In genomic region chr9:119802621-119803020, GRCh38 we compare ENCODE assay signal across 12 cellular contexts.
DNase-seq lines count a peak whose midpoint lies in the region; ATAC-seq and TF ChIP-seq lines count a peak whose summit lies in the region.
"Had no signal": no experiment of that assay in that cellular context is flagged by ENCODE, and none has a peak within 500 bp of the region (broad histone marks: within the 10 kb centered on the region; RNA-seq: fewer than 3 reads in every experiment).

No MANE protein-coding gene starts in this region.

- no peaks in the 10 kb centered on the region for H3K23me2 ChIP-seq in H9 (ENCODE audit: insufficient read length, low read depth, low read length, poor library complexity, severe bottlenecking)

- no peaks in the 10 kb centered on the region for H3K27me3 Mint-ChIP-seq in H9 (ENCODE audit: low read depth)
- H3K27me3 Mint-ChIP-seq: activated CD4-positive, alpha-beta T cell treated with anti-CD3 and anti-CD28 coated beads, Interleukin-2, amount 10 ng/mL, durations not matched to agents 7 days and 5 days had no signal

- H3K23ac ChIP-seq in H9 (ENCODE audit: insufficient read length, low read depth, low read length): no peak overlapping the region

- intact Hi-C loops in left colon (cut with DNase I, micrococcal nuclease): no loop called here

- H4K8ac ChIP-seq in H9 (replicated peaks; ENCODE audit: insufficient read length, low read depth, low read length): no peak overlapping the region

- H3K4me1 ChIP-seq in H9 (ENCODE audit: insufficient read depth, low read length): peaks cover 2% of the 10 kb centered on the region; the same call in 1 of the 2 replicates

- TF ChIP-seq CTCF in H9 (conservative IDR thresholded peaks at IDR 0.05): no peak

- no peaks in the 10 kb centered on the region for H3K79me2 ChIP-seq in H9 (ENCODE audit: insufficient read depth, low read length)

- H4K5ac ChIP-seq in H9 (ENCODE audit: insufficient read length, low read depth, low read length): no peak overlapping the region

- no peak overlapping the region for H3K9ac ChIP-seq in H9 (ENCODE audit: extremely low read depth, insufficient read length, low read length)

- no peak overlapping the region for H3T11ph ChIP-seq in H9 (ENCODE audit: low read length)

- DNase-seq in caudate nucleus (lab: John Stamatoyannopoulos, UW) (peak in 51 of 61 donors; percentile 1 to 58 (median 22)), left colon (peak; percentile 4 to 36), KG1 (lab: John Stamatoyannopoulos, UW) (no peak), dermis blood vessel endothelial cell (no peak), H9 (no peak)
- DNase-seq: activated CD4-positive, alpha-beta T cell treated with anti-CD3 and anti-CD28 coated beads, Interleukin-2, amount 10 ng/mL, durations not matched to agents 7 days and 5 days; brain microvascular endothelial cell; stimulated activated naive CD4-positive, alpha-beta T cell had no signal

- no peak overlapping the region for H3K27ac Mint-ChIP-seq in H9
- H3K27ac Mint-ChIP-seq: activated CD4-positive, alpha-beta T cell treated with anti-CD3 and anti-CD28 coated beads, Interleukin-2, amount 10 ng/mL, durations not matched to agents 7 days and 5 days had no signal

- no peak overlapping the region for H3K56ac ChIP-seq in H9 (ENCODE audit: insufficient read length, low read depth, low read length)

- H4K91ac ChIP-seq in H9 (ENCODE audit: insufficient read length, low read depth, low read length): no peak overlapping the region

- no peak overlapping the region for H3K4ac ChIP-seq in H9 (ENCODE audit: low read depth, low read length)

- H3K27ac ChIP-seq in caudate nucleus (ENCODE audit: low read depth, low read length) (no peak overlapping the region), temporal lobe (ENCODE audit: low read depth, low read length) (peak overlapping the region; percentile 68), H9 (ENCODE audit: insufficient read length, low read depth, low read length) (no peak overlapping the region)
- H3K27ac ChIP-seq: brain microvascular endothelial cell had no signal

- H3K36me3 Mint-ChIP-seq in H9 (ENCODE audit: insufficient read depth in 1 of 3, low read depth in 3 of 3): no peaks in the 10 kb centered on the region; a peak in 1 of 7 replicates

- H2BK5ac ChIP-seq in H9 (ENCODE audit: insufficient read length, low read length): no peak overlapping the region

- no peak overlapping the region for H2BK12ac ChIP-seq in H9 (ENCODE audit: insufficient read length, low read depth, low read length)

- H3K4me3 Mint-ChIP-seq in H9: no peak overlapping the region
- H3K4me3 Mint-ChIP-seq: activated CD4-positive, alpha-beta T cell treated with anti-CD3 and anti-CD28 coated beads, Interleukin-2, amount 10 ng/mL, durations not matched to agents 7 days and 5 days had no signal

- no peak overlapping the region for H2AK5ac ChIP-seq in H9 (ENCODE audit: insufficient read length, low read length)

- H3K14ac ChIP-seq in H9 (ENCODE audit: insufficient read depth, low read length): no peak overlapping the region

- no CpG with 5 or more reads among the region's 6 CpGs for WGBS in H9 (ENCODE audit: extremely low coverage, insufficient read length, low lambda C conversion rate)

- H2AFZ ChIP-seq in H9 (ENCODE audit: low read length): no peak overlapping the region

- no peaks in the 10 kb centered on the region for H3K27me3 ChIP-seq in H9 (ENCODE audit: insufficient read depth, low read length)
- H3K27me3 ChIP-seq: brain microvascular endothelial cell had no signal

- H3K4me1 Mint-ChIP-seq in H9: peaks cover 0 to 7% of the 10 kb centered on the region in 2 experiments; a peak in 2 of 4 replicates
- H3K4me1 Mint-ChIP-seq: activated CD4-positive, alpha-beta T cell treated with anti-CD3 and anti-CD28 coated beads, Interleukin-2, amount 10 ng/mL, durations not matched to agents 7 days and 5 days had no signal

- H2BK20ac ChIP-seq in H9 (ENCODE audit: low read depth, low read length, poor library complexity, severe bottlenecking): no peak overlapping the region

- no peaks in the 10 kb centered on the region; a peak in 1 of 5 replicates for H3K9me3 Mint-ChIP-seq in H9
- H3K9me3 Mint-ChIP-seq: activated CD4-positive, alpha-beta T cell treated with anti-CD3 and anti-CD28 coated beads, Interleukin-2, amount 10 ng/mL, durations not matched to agents 7 days and 5 days had no signal

- no peak overlapping the region for H2BK120ac ChIP-seq in H9 (ENCODE audit: low read depth, low read length, poor library complexity, severe bottlenecking)

- H3K79me1 ChIP-seq in H9 (ENCODE audit: insufficient read depth, low read depth, low read length, poor library complexity, severe bottlenecking): no peaks in the 10 kb centered on the region

- no peaks in the 10 kb centered on the region for H4K20me1 ChIP-seq in H9 (ENCODE audit: control insufficient read depth, insufficient read depth, insufficient read length)

- H3K4me2 ChIP-seq in H9 (ENCODE audit: insufficient read depth, insufficient read length, low read length): no peak overlapping the region

- ATAC-seq in HG02885 (IDR thresholded peaks at IDR 0.05; ENCODE audit: poor library complexity, unreplicated experiment) (peak; percentile 72), left colon (no peak), GM19023 (IDR thresholded peaks at IDR 0.05; ENCODE audit: unreplicated experiment) (no peak)
- ATAC-seq: GM12878 had no signal

- no peaks in the 10 kb centered on the region for H3K9me3 ChIP-seq in H9 (ENCODE audit: control insufficient read depth, low read depth, low read length)

- H2BK15ac ChIP-seq in H9 (ENCODE audit: low read depth, low read length): no peak overlapping the region

- no peak overlapping the region for H3K18ac ChIP-seq in H9 (ENCODE audit: insufficient read length, low read depth, low read length)

Comparison
In these comparisons a context has a peak if more than half of its experiments do, and no peak if none do; other contexts are left out.
1. DNase-seq: peak in caudate nucleus (51 of 61) and left colon (2 of 2); none in KG1 (single experiment), dermis blood vessel endothelial cell (single experiment) and H9 (single experiment).